In the genomic region with DNA sequence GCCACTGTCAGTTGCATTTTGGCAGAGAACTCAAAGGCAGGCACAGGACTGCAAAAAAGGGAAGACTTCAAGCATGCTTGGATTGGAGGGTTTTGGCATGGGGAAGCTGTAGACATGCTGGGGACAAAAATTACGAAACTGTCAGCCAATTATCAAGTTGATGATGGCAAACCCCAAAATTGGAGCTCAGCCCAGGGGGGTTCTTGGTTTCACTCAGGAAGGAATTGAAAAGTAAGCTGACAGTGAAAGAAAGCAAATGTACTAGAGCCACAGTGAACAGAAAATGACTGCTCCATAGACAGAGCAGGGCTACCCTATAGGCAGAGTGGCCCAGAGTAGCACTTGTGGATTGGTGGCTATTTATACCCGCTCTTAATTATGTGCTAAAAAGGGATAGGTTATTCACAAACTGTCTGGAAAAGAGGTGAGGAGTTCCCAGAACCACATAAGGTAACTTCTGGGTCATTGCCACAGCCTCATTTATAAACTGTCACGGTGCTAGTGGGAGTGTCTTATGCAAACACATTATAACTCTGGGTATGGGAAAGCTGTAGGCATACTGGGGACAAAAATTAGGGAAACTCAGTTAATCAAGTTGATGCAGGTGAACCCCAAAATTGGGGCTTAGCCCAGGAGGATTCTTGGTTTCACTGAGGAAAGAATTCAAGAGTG, we compare ENCODE assay signal across 17 cellular contexts. TPM values are rescaled to one million over a fixed set of nuclear protein-coding genes. Genes with fewer than 3 reads are reported as not detected.
A peak's percentile ranks its signal among the peaks of the same experiment; 100 is the strongest.
DNase-seq lines count a peak whose midpoint lies in the region; ATAC-seq and TF ChIP-seq lines count a peak whose summit lies in the region.
"Had no signal": no experiment of that assay in that cellular context is flagged by ENCODE, and none has a peak within 500 bp of the region (broad histone marks: within the 10 kb centered on the region; RNA-seq: fewer than 3 reads in every experiment).

No MANE protein-coding gene starts in this region.

- H3K27me3 ChIP-seq in cardiac muscle cell (no peaks in the 10 kb centered on the region), neuronal stem cell (ENCODE audit: control insufficient read depth in 3 of 3, insufficient read depth in 3 of 3, low read depth in 1 of 3, low read length in 3 of 3) (peaks cover 0 to 22% (median 0%) of the 10 kb centered on the region in 3 experiments)

- H3K36me3 ChIP-seq in cardiac muscle cell, result no peaks in the 10 kb centered on the region
- no peaks in the 10 kb centered on the region for H3K36me3 ChIP-seq in neuronal stem cell (replicated peaks in 1 of 2; ENCODE audit: control insufficient read depth in 2 of 2, insufficient read depth in 2 of 2, low read length in 2 of 2)

- H3K4me1 ChIP-seq in cardiac muscle cell (ENCODE audit: low read depth), result peaks cover 6% of the 10 kb centered on the region
- H3K4me1 ChIP-seq in neuronal stem cell (ENCODE audit: control insufficient read depth in 2 of 2, insufficient read depth in 1 of 2, low read depth in 1 of 2, low read length in 2 of 2), result no peaks in the 10 kb centered on the region

- H3K4me1 Mint-ChIP-seq in stimulated activated effector memory CD8-positive, alpha-beta T cell treated with anti-CD3 and anti-CD28 coated beads, Interleukin-12 subunit alpha, Interleukin-12 subunit beta, amount 100 ng/mL, for 72 hours, result no peaks in the 10 kb centered on the region
- H3K4me1 Mint-ChIP-seq: immature natural killer cell had no signal

- H3K9me3 Mint-ChIP-seq in stimulated activated effector memory CD8-positive, alpha-beta T cell treated with anti-CD3 and anti-CD28 coated beads, Interleukin-12 subunit alpha, Interleukin-12 subunit beta, amount 100 ng/mL, for 72 hours, result no peaks in the 10 kb centered on the region
- H3K9me3 Mint-ChIP-seq: CD8-positive, alpha-beta T cell; immature natural killer cell; stimulated activated naive B cell treated with anti-CD40 and anti-IgM and Interleukin-4, amounts not matched to agents 10 μg/mL and 1 μg/mL and 100 μg/mL, for 72 hours had no signal

- H2AFZ ChIP-seq in neuronal stem cell (ENCODE audit: low read length), result no peak overlapping the region

- H3K36me3 Mint-ChIP-seq in stimulated activated effector memory CD8-positive, alpha-beta T cell treated with anti-CD3 and anti-CD28 coated beads, Interleukin-12 subunit alpha, Interleukin-12 subunit beta, amount 100 ng/mL, for 72 hours, result no peaks in the 10 kb centered on the region
- H3K36me3 Mint-ChIP-seq: CD8-positive, alpha-beta T cell; immature natural killer cell; stimulated activated naive B cell treated with anti-CD40 and anti-IgM and Interleukin-4, amounts not matched to agents 10 μg/mL and 1 μg/mL and 100 μg/mL, for 72 hours had no signal

- no peak for TF ChIP-seq CTCF in cardiac muscle cell (IDR thresholded peaks at IDR 0.05; ENCODE audit: low read depth, low read length)

- H3K4ac ChIP-seq in neuronal stem cell (ENCODE audit: low read length), result no peak overlapping the region

- no peak overlapping the region for H4K8ac ChIP-seq in neuronal stem cell (ENCODE audit: low read depth, low read length)

- no peak overlapping the region for H3K4me3 ChIP-seq in cardiac muscle cell
- H3K4me3 ChIP-seq in neuronal stem cell (ENCODE audit: low read length in 2 of 2), result no peak overlapping the region

- no peak overlapping the region for H2BK120ac ChIP-seq in neuronal stem cell (ENCODE audit: low read depth, low read length)

- H2BK12ac ChIP-seq in neuronal stem cell (ENCODE audit: low read length), result no peak overlapping the region

- H3K4me2 ChIP-seq in neuronal stem cell (ENCODE audit: insufficient read depth, low read length, poor library complexity, severe bottlenecking), result no peak overlapping the region

- no peaks in the 10 kb centered on the region for H3K79me1 ChIP-seq in neuronal stem cell (ENCODE audit: low read depth, low read length)

- no CpG with 5 or more reads among the region's 3 CpGs for WGBS in neuronal stem cell (ENCODE audit: extremely low coverage in 2 of 2, insufficient read length in 2 of 2, insufficient replicate concordance in 1 of 2), 2 donors

- H3K18ac ChIP-seq in neuronal stem cell (ENCODE audit: low read length), result no peak overlapping the region

- H2BK15ac ChIP-seq in neuronal stem cell (ENCODE audit: low read length), result no peak overlapping the region

- no peak for ATAC-seq in stimulated activated effector memory CD8-positive, alpha-beta T cell treated with anti-CD3 and anti-CD28 coated beads, Interleukin-12 subunit alpha, Interleukin-12 subunit beta, amount 100 ng/mL, for 72 hours
- ATAC-seq in GM18520 (IDR thresholded peaks at IDR 0.05; ENCODE audit: unreplicated experiment), result no peak
- ATAC-seq: CD8-positive, alpha-beta T cell; stimulated activated naive B cell treated with anti-CD40 and anti-IgM and Interleukin-4, amounts not matched to agents 10 μg/mL and 1 μg/mL and 100 μg/mL, for 72 hours had no signal

- no peak overlapping the region for H3K4me3 Mint-ChIP-seq in stimulated activated effector memory CD8-positive, alpha-beta T cell treated with anti-CD3 and anti-CD28 coated beads, Interleukin-12 subunit alpha, Interleukin-12 subunit beta, amount 100 ng/mL, for 72 hours
- H3K4me3 Mint-ChIP-seq: CD8-positive, alpha-beta T cell; immature natural killer cell; stimulated activated naive B cell treated with anti-CD40 and anti-IgM and Interleukin-4, amounts not matched to agents 10 μg/mL and 1 μg/mL and 100 μg/mL, for 72 hours had no signal

- no peak overlapping the region for H3K27ac Mint-ChIP-seq in stimulated activated effector memory CD8-positive, alpha-beta T cell treated with anti-CD3 and anti-CD28 coated beads, Interleukin-12 subunit alpha, Interleukin-12 subunit beta, amount 100 ng/mL, for 72 hours
- H3K27ac Mint-ChIP-seq: CD8-positive, alpha-beta T cell; immature natural killer cell; stimulated activated naive B cell treated with anti-CD40 and anti-IgM and Interleukin-4, amounts not matched to agents 10 μg/mL and 1 μg/mL and 100 μg/mL, for 72 hours had no signal

- H4K91ac ChIP-seq in neuronal stem cell (ENCODE audit: low read depth, low read length, poor library complexity), result no peak overlapping the region

- H3K23ac ChIP-seq in neuronal stem cell (ENCODE audit: low read depth, low read length, poor library complexity), result no peak overlapping the region

- H3K9me3 ChIP-seq in cardiac muscle cell (ENCODE audit: low read depth) (no peaks in the 10 kb centered on the region), neuronal stem cell (replicated peaks in 1 of 2; ENCODE audit: control insufficient read depth in 2 of 2, insufficient read depth in 1 of 2, low read depth in 1 of 2, low read length in 2 of 2) (no peaks in the 10 kb centered on the region)

- no peak overlapping the region for H2BK5ac ChIP-seq in neuronal stem cell (ENCODE audit: low read length)

- H2AK5ac ChIP-seq in neuronal stem cell (ENCODE audit: low read depth, low read length), result no peak overlapping the region

- DNase-seq in HT-29 (ENCODE audit: low spot score) (peak; percentile 66), NOMO-1 treated with dmso at 0.1 percent for 144 hours (lab: John Stamatoyannopoulos, UW; ENCODE audit: unreplicated experiment) (peak; percentile 58), cardiac muscle cell (ENCODE audit: low read depth in 1 of 2, low spot score in 1 of 2) (peak; percentile 18 to 28), pons (ENCODE audit: low spot score) (peak; percentile 72), neuronal stem cell (ENCODE audit: low spot score) (no peak)
- no peak for DNase-seq in stimulated activated effector memory CD8-positive, alpha-beta T cell treated with anti-CD3 and anti-CD28 coated beads, Interleukin-12 subunit alpha, Interleukin-12 subunit beta, amount 100 ng/mL, for 72 hours (ENCODE audit: low spot score in 2 of 2)
- no peak for DNase-seq in central memory CD4-positive, alpha-beta T cell
- DNase-seq: activated gamma-delta T cell treated with Interleukin-2 at 50 U/mL for 16 hours; CD8-positive, alpha-beta T cell; foreskin fibroblast; immature natural killer cell; NCI-H1092; NCI-H345; SHP77; stimulated activated CD4-positive, alpha-beta T cell treated with anti-CD3 and anti-CD28 coated beads, Interleukin-4, amount 100 ng/mL, for 24 hours; stimulated activated naive B cell treated with anti-CD40 and anti-IgM and Interleukin-4, amounts not matched to agents 10 μg/mL and 1 μg/mL and 100 μg/mL, for 72 hours had no signal

- H3K9ac ChIP-seq in neuronal stem cell (ENCODE audit: low read depth, low read length, poor library complexity), result no peak overlapping the region

- H3K14ac ChIP-seq in neuronal stem cell (ENCODE audit: low read length), result no peak overlapping the region

- no peak overlapping the region for H3K27ac ChIP-seq in cardiac muscle cell
- H3K27ac ChIP-seq in neuronal stem cell (replicated peaks; ENCODE audit: low read length), result no peak overlapping the region

RNA-seq across cellular contexts. Expression of gene CFAP95, which starts 14.5 kb away (rescaled TPM):
- total RNA-seq in HT-29 (2014; rRNA removed; shearing (Covaris generic)), result not detected in 2 replicates
- 0.49 TPM in 1 of 2 replicates, not detected in the other for total RNA-seq in cardiac muscle cell
- polyA plus RNA-seq in cardiac muscle cell, result not detected in 2 replicates
- 0.18 TPM for polyA plus RNA-seq in neuronal stem cell (2013, experiment 1 of 2)
- 0.18 TPM for polyA plus RNA-seq in neuronal stem cell (2013, experiment 2 of 2)
- total RNA-seq: CD8-positive, alpha-beta T cell had no signal
- polyA plus RNA-seq: immature natural killer cell had no signal

RNA-seq across cellular contexts. Expression of gene PTAR1, which starts 46.3 kb away (rescaled TPM):
- total RNA-seq in HT-29 (2014; rRNA removed; shearing (Covaris generic)), result 19.5 and 32.2 TPM in 2 replicates
- 33.4 and 54.1 TPM in 2 replicates for total RNA-seq in cardiac muscle cell
- polyA plus RNA-seq in cardiac muscle cell, result 7.1 and 15.9 TPM in 2 replicates
- 31.6 TPM for polyA plus RNA-seq in neuronal stem cell (2013, experiment 1 of 2)
- 32.4 TPM for polyA plus RNA-seq in neuronal stem cell (2013, experiment 2 of 2)

Comparison
In these comparisons a context has a peak if more than half of its experiments do, and no peak if none do; other contexts are left out.
1. DNase-seq: peak in HT-29 (single experiment), NOMO-1 treated with dmso at 0.1 percent for 144 hours (single experiment), cardiac muscle cell (2 of 2) and pons (single experiment); none in stimulated activated effector memory CD8-positive, alpha-beta T cell treated with anti-CD3 and anti-CD28 coated beads, Interleukin-12 subunit alpha, Interleukin-12 subunit beta, amount 100 ng/mL, for 72 hours (0 of 2), neuronal stem cell (single experiment) and central memory CD4-positive, alpha-beta T cell (single experiment).